Comparison of ENCODE assay signal across 1 cellular context in genomic region chr19:11379857-11380350, GRCh38.
TF ChIP-seq lines count a peak whose summit lies in the region.

No MANE protein-coding gene starts in this region.

TF ChIP-seq in HepG2, 621 proteins besides CTCF, POLR2A, EP300 and RAD21:
- peak; percentile 39; the same call in 1 of the 2 replicates for TF ChIP-seq ZMYM3 (CRISPR knock-in tag; IDR thresholded peaks at IDR 0.05)
- 0 out of 2 replicates have a peak, but pooled peaks have one; percentile 35 for TF ChIP-seq CREB1 (IDR thresholded peaks at IDR 0.05)
- no peak for TF ChIP-seq CREB1 (CRISPR knock-in tag; IDR thresholded peaks at IDR 0.05)
- TF ChIP-seq HNRNPH1 (optimal IDR thresholded peaks at IDR 0.05; ENCODE audit: low read depth, low read length): no peak
